8 cellular contexts compared by ENCODE assay signal in the genomic region with DNA sequence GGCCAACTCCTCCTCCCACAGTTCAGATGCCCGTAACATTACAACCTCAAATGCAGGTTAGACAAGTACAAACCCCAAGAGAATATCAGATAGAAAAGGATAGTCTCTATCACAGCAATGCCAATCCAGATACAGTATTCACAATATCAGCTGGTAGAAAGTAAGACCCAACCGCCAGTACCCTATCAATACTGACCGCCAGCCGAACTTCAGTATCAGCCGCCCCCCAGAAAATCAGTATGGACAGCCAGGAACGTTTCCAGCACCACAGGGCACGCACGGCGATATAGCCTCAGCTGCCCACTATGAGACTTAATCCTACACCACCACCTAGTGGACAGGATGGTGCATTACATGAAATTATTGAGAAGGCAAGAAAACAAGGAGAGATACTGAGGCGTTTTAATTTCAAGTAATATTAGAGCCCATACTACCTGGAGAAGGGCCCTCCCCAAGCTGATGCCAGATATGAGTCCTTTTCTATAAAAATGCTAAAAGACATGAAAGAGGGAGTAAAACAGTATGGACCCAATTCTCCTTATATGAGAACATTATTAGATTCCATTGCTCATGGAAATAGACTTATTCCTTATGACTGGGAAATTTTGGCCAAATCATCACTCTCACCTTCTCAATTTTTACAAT. TPM values are rescaled to one million over a fixed set of nuclear protein-coding genes. Genes with fewer than 3 reads are reported as not detected.
DNase-seq lines count a peak whose midpoint lies in the region; ATAC-seq, FAIRE-seq and TF ChIP-seq lines count a peak whose summit lies in the region.

No MANE protein-coding gene starts in this region.

- DNase-seq in GM19238 (ENCODE audit: insufficient read length, low spot score) (peak; percentile 50), NCI-H2081 treated with DMSO at 0.1 percent for 48 hours (lab: John Stamatoyannopoulos, UW) (peak; percentile 57), astrocyte of the cerebellum (ENCODE audit: low read depth) (peak; percentile 60), hippocampal formation (lab: John Stamatoyannopoulos, UW) (peak; percentile 19 to 56), small intestine (peak; percentile 82)
- peak; percentile 45 for DNase-seq in T-helper 2 cell treated with Interferon-gamma antibody and Interleukin-4, amounts not matched to agents 5 μg/mL and 100 μg/mL, for 36 hours (ENCODE audit: low spot score)

- peak overlapping the region; percentile 60 for H2AFZ ChIP-seq in ACC112 (ENCODE audit: low read length, unreplicated experiment)

- H3K36me3 Mint-ChIP-seq in T-helper 2 cell treated with Interferon-gamma antibody and Interleukin-4, amounts not matched to agents 5 μg/mL and 100 μg/mL, for 36 hours (ENCODE audit: low read depth) = no peaks in the 10 kb centered on the region

- H3K27ac Mint-ChIP-seq in T-helper 2 cell treated with Interferon-gamma antibody and Interleukin-4, amounts not matched to agents 5 μg/mL and 100 μg/mL, for 36 hours = no peak overlapping the region

- H3K36me3 ChIP-seq in ACC112 (ENCODE audit: insufficient read depth, low read length) = no peaks in the 10 kb centered on the region
- H3K36me3 ChIP-seq in small intestine (ENCODE audit: control insufficient read depth in 2 of 2, insufficient read depth in 2 of 2, low read length in 2 of 2) = no peaks in the 10 kb centered on the region

- H3K4me3 ChIP-seq in ACC112 (ENCODE audit: low read depth, low read length) (peak overlapping the region; percentile 61), astrocyte of the cerebellum (ENCODE audit: low read depth, low read length) (no peak overlapping the region), small intestine (ENCODE audit: low read depth in 1 of 2, low read length in 2 of 2) (no peak overlapping the region)

- no peaks in the 10 kb centered on the region for H3K9me3 ChIP-seq in small intestine (ENCODE audit: control insufficient read depth, low read depth)

- H3K27me3 ChIP-seq in ACC112 (ENCODE audit: insufficient read depth, low read length) = no peaks in the 10 kb centered on the region
- no peaks in the 10 kb centered on the region for H3K27me3 ChIP-seq in small intestine (ENCODE audit: control insufficient read depth in 2 of 2, insufficient read depth in 2 of 2, low read length in 2 of 2)

- TF ChIP-seq CTCF in astrocyte of the cerebellum (IDR thresholded peaks at IDR 0.05; ENCODE audit: low read depth, low read length, missing control alignments) = peak; percentile 69

- H3K79me2 ChIP-seq in ACC112 (ENCODE audit: control insufficient read depth, insufficient read depth, low read length, unreplicated experiment) = no peaks in the 10 kb centered on the region

- in situ Hi-C loops in astrocyte of the cerebellum (cut with HindIII; ENCODE audit: low sequenced_read_pairs) = no loop called here

- peaks cover 9% of the 10 kb centered on the region for H3K4me1 Mint-ChIP-seq in T-helper 2 cell treated with Interferon-gamma antibody and Interleukin-4, amounts not matched to agents 5 μg/mL and 100 μg/mL, for 36 hours (ENCODE audit: low read depth)

- H3K4me1 ChIP-seq in ACC112 (ENCODE audit: control insufficient read depth, insufficient read depth, low read length, unreplicated experiment) = peaks cover 8% of the 10 kb centered on the region
- H3K4me1 ChIP-seq in small intestine (ENCODE audit: control insufficient read depth in 2 of 2, insufficient read depth in 1 of 2, low read depth in 1 of 2, low read length in 1 of 2) = no peaks in the 10 kb centered on the region

- peak overlapping the region; percentile 8 for H3K4me3 Mint-ChIP-seq in T-helper 2 cell treated with Interferon-gamma antibody and Interleukin-4, amounts not matched to agents 5 μg/mL and 100 μg/mL, for 36 hours

- ATAC-seq in GM18861 (IDR thresholded peaks at IDR 0.05; ENCODE audit: unreplicated experiment) = no peak

- 0 to 4% (median 1%) methylated on average over 10 of the region's 10 CpGs for WGBS in small intestine, 3 donors

- H3K9me3 Mint-ChIP-seq in T-helper 2 cell treated with Interferon-gamma antibody and Interleukin-4, amounts not matched to agents 5 μg/mL and 100 μg/mL, for 36 hours = no peaks in the 10 kb centered on the region

- FAIRE-seq in small intestine (lab: Jason Lieb, UNC) = no peak

- peaks cover 12% of the 10 kb centered on the region for H3K27me3 Mint-ChIP-seq in T-helper 2 cell treated with Interferon-gamma antibody and Interleukin-4, amounts not matched to agents 5 μg/mL and 100 μg/mL, for 36 hours (ENCODE audit: low read depth)

- H3K27ac ChIP-seq in ACC112 (ENCODE audit: low read depth, low read length) = no peak overlapping the region
- no peak overlapping the region for H3K27ac ChIP-seq in small intestine (ENCODE audit: low read depth in 1 of 2, low read length in 1 of 2)

RNA-seq across cellular contexts. Expression of gene EIF2S2, which starts 17.6 kb away (rescaled TPM):
- 10 to 100 TPM; 41.4 to 93.5 (median 62.7) TPM for polyA plus RNA-seq in small intestine
